In the genomic region with DNA sequence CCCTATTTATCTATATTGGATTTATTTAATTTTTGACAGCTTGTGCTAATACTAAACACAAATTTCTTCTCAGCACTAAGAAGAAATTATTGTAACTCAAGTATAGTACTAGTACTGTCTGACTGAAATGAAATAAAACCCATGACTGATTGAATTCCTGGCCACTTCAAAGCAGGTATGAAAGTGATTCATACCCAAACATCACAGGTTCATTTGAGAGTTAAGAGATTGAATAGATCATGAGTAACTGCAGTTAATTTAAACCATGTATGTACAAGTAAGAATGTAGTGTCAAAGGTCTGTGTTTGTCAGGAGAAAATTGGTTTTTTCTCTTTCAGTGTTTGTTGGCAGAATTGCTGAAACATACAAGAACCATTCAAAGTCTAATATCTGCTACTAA, we compare ENCODE assay signal across 1 cellular context.
TF ChIP-seq lines count a peak whose summit lies in the region.

No MANE protein-coding gene starts in this region.

TF ChIP-seq in HepG2, 621 proteins besides CTCF, POLR2A, EP300 and RAD21 (continued from another document):
- TF ChIP-seq, protein P1, sequence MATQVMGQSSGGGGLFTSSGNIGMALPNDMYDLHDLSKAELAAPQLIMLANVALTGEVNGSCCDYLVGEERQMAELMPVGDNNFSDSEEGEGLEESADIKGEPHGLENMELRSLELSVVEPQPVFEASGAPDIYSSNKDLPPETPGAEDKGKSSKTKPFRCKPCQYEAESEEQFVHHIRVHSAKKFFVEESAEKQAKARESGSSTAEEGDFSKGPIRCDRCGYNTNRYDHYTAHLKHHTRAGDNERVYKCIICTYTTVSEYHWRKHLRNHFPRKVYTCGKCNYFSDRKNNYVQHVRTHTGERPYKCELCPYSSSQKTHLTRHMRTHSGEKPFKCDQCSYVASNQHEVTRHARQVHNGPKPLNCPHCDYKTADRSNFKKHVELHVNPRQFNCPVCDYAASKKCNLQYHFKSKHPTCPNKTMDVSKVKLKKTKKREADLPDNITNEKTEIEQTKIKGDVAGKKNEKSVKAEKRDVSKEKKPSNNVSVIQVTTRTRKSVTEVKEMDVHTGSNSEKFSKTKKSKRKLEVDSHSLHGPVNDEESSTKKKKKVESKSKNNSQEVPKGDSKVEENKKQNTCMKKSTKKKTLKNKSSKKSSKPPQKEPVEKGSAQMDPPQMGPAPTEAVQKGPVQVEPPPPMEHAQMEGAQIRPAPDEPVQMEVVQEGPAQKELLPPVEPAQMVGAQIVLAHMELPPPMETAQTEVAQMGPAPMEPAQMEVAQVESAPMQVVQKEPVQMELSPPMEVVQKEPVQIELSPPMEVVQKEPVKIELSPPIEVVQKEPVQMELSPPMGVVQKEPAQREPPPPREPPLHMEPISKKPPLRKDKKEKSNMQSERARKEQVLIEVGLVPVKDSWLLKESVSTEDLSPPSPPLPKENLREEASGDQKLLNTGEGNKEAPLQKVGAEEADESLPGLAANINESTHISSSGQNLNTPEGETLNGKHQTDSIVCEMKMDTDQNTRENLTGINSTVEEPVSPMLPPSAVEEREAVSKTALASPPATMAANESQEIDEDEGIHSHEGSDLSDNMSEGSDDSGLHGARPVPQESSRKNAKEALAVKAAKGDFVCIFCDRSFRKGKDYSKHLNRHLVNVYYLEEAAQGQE (IDR thresholded peaks at IDR 0.05; ENCODE audit: borderline replicate concordance in 1 of 2, low read depth in 1 of 2, low read length in 2 of 2) = no peak
- TF ChIP-seq ZNF333 (CRISPR knock-in tag; IDR thresholded peaks at IDR 0.05; ENCODE audit: borderline replicate concordance) (no peak), TAF1 (CRISPR knock-in tag; IDR thresholded peaks at IDR 0.05) (no peak), ZFP82 (CRISPR knock-in tag; IDR thresholded peaks at IDR 0.05; ENCODE audit: borderline replicate concordance) (no peak), ZNF432 (CRISPR knock-in tag; IDR thresholded peaks at IDR 0.05; ENCODE audit: borderline replicate concordance) (no peak), MLLT10 (CRISPR knock-in tag; IDR thresholded peaks at IDR 0.05) (no peak), TOPORS (CRISPR knock-in tag; IDR thresholded peaks at IDR 0.05) (no peak), NFYB (CRISPR knock-in tag; IDR thresholded peaks at IDR 0.05) (no peak), ZNF839 (CRISPR knock-in tag; IDR thresholded peaks at IDR 0.05; ENCODE audit: borderline replicate concordance) (no peak), PRMT3 (CRISPR knock-in tag; IDR thresholded peaks at IDR 0.05; ENCODE audit: borderline replicate concordance, low read depth) (no peak), ELF3 (CRISPR knock-in tag; IDR thresholded peaks at IDR 0.05) (no peak), ZNF598 (CRISPR knock-in tag; IDR thresholded peaks at IDR 0.05; ENCODE audit: borderline replicate concordance) (no peak), ZNF737 (CRISPR knock-in tag; IDR thresholded peaks at IDR 0.05; ENCODE audit: borderline replicate concordance) (no peak)
- TF ChIP-seq, protein P2, sequence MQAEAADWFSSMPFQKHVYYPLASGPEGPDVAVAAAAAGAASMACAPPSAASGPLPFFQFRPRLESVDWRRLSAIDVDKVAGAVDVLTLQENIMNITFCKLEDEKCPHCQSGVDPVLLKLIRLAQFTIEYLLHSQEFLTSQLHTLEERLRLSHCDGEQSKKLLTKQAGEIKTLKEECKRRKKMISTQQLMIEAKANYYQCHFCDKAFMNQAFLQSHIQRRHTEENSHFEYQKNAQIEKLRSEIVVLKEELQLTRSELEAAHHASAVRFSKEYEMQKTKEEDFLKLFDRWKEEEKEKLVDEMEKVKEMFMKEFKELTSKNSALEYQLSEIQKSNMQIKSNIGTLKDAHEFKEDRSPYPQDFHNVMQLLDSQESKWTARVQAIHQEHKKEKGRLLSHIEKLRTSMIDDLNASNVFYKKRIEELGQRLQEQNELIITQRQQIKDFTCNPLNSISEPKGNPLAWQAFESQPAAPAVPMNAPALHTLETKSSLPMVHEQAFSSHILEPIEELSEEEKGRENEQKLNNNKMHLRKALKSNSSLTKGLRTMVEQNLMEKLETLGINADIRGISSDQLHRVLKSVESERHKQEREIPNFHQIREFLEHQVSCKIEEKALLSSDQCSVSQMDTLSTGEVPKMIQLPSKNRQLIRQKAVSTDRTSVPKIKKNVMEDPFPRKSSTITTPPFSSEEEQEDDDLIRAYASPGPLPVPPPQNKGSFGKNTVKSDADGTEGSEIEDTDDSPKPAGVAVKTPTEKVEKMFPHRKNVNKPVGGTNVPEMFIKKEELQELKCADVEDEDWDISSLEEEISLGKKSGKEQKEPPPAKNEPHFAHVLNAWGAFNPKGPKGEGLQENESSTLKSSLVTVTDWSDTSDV (CRISPR knock-in tag; IDR thresholded peaks at IDR 0.05) = no peak
